Comparison of ENCODE assay signal across 19 cellular contexts in the genomic region with DNA sequence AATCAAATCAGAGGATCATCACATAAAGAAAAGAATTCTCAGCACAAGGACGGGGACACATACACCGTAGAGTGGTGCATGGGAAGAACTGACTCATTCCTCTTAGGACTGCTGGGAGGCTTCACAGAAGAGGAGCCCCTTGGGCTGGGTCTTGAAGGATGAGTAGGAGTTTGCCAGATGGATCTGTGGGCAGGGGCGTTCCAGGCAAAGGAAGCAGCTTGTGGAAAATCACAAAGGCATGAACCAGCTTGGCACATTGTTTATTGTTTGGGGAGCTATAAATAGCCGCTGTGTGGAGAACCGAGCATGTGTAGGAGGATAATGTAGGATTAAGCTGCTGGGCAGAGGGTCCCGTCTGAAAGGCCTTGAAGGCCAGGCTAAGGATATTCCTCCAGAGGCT. TPM values are rescaled to one million over a fixed set of nuclear protein-coding genes. Genes with fewer than 3 reads are reported as not detected.
"Had no signal": no experiment of that assay in that cellular context is flagged by ENCODE, and none has a peak within 500 bp of the region (broad histone marks: within the 10 kb centered on the region; RNA-seq: fewer than 3 reads in every experiment).

No MANE protein-coding gene starts in this region.

- H3K27ac ChIP-seq: epithelial cell of prostate, neural progenitor cell, ovary, sigmoid colon, suprapubic skin, upper lobe of left lung, WERI-Rb-1 had no signal

- H3K36me3 ChIP-seq: neural progenitor cell, ovary, sigmoid colon, suprapubic skin, upper lobe of left lung, WERI-Rb-1 had no signal

- H3K36me3 Mint-ChIP-seq: activated naive CD8-positive, alpha-beta T cell treated with anti-CD3 and anti-CD28 coated beads, Interleukin-2, amount 10 ng/mL, durations not matched to agents 7 days and 5 days; neural progenitor cell had no signal

- H2AFZ ChIP-seq: neural progenitor cell had no signal

- H3K9ac ChIP-seq: neural progenitor cell had no signal

- H3K9me3 ChIP-seq: ovary, sigmoid colon, suprapubic skin, upper lobe of left lung had no signal

- H3K27ac Mint-ChIP-seq: activated CD4-positive, alpha-beta T cell treated with anti-CD3 and anti-CD28 coated beads for 36 hours; activated CD8-positive, alpha-beta T cell treated with anti-CD3 and anti-CD28 coated beads for 36 hours; activated naive CD8-positive, alpha-beta T cell treated with anti-CD3 and anti-CD28 coated beads, Interleukin-2, amount 10 ng/mL, durations not matched to agents 7 days and 5 days; activated T-cell treated with anti-CD3 and anti-CD28 coated beads, Interleukin-2, amount 50 U/mL, for 72 hours; neural progenitor cell had no signal

- H3K4me3 ChIP-seq: neural progenitor cell, ovary, sigmoid colon, suprapubic skin, upper lobe of left lung had no signal

- H3K27me3 ChIP-seq: ovary had no signal

- H3K9me3 Mint-ChIP-seq: activated CD8-positive, alpha-beta T cell treated with anti-CD3 and anti-CD28 coated beads for 36 hours; activated naive CD8-positive, alpha-beta T cell treated with anti-CD3 and anti-CD28 coated beads, Interleukin-2, amount 10 ng/mL, durations not matched to agents 7 days and 5 days; activated T-cell treated with anti-CD3 and anti-CD28 coated beads, Interleukin-2, amount 50 U/mL, for 72 hours; neural progenitor cell had no signal

- H3K4me3 Mint-ChIP-seq: activated CD4-positive, alpha-beta T cell treated with anti-CD3 and anti-CD28 coated beads for 36 hours; activated CD8-positive, alpha-beta T cell treated with anti-CD3 and anti-CD28 coated beads for 36 hours; activated naive CD8-positive, alpha-beta T cell treated with anti-CD3 and anti-CD28 coated beads, Interleukin-2, amount 10 ng/mL, durations not matched to agents 7 days and 5 days; neural progenitor cell had no signal

- DNase-seq: activated CD4-positive, alpha-beta T cell treated with anti-CD3 and anti-CD28 coated beads for 36 hours; activated CD8-positive, alpha-beta memory T cell treated with anti-CD3 and anti-CD28 coated beads, Interleukin-2, amount 50 U/mL, for 4 hours; activated CD8-positive, alpha-beta T cell treated with anti-CD3 and anti-CD28 coated beads for 36 hours; activated naive CD8-positive, alpha-beta T cell treated with anti-CD3 and anti-CD28 coated beads, Interleukin-2, amount 10 ng/mL, durations not matched to agents 7 days and 5 days; activated T-cell treated with anti-CD3 and anti-CD28 coated beads, Interleukin-2, amount 50 U/mL, for 72 hours; aorta; effector CD4-positive, alpha-beta T cell; left ventricle myocardium superior; mesendoderm; ovary; sigmoid colon; stimulated activated CD4-positive, alpha-beta T cell treated with anti-CD3 and anti-CD28 coated beads, Interleukin-2, amount 100 ng/mL, for 48 hours; stimulated activated naive CD8-positive, alpha-beta T cell treated with anti-CD3 and anti-CD28 coated beads, Interleukin-15, Interleukin-2, amounts not matched to agents 100 U/mL and 50 U/mL, for 24 hours; T1000; upper lobe of left lung; WERI-Rb-1 had no signal

- H3K4me2 ChIP-seq: neural progenitor cell had no signal

RNA-seq across cellular contexts. Expression of a gene that starts 31.1 kb away (rescaled TPM):
- total RNA-seq: activated CD4-positive, alpha-beta T cell treated with anti-CD3 and anti-CD28 coated beads for 36 hours; activated CD8-positive, alpha-beta T cell treated with anti-CD3 and anti-CD28 coated beads for 36 hours; activated T-cell treated with anti-CD3 and anti-CD28 coated beads, Interleukin-2, amount 50 U/mL, for 72 hours had no signal
